Comparison of ENCODE assay signal across 18 cellular contexts in the genomic region with DNA sequence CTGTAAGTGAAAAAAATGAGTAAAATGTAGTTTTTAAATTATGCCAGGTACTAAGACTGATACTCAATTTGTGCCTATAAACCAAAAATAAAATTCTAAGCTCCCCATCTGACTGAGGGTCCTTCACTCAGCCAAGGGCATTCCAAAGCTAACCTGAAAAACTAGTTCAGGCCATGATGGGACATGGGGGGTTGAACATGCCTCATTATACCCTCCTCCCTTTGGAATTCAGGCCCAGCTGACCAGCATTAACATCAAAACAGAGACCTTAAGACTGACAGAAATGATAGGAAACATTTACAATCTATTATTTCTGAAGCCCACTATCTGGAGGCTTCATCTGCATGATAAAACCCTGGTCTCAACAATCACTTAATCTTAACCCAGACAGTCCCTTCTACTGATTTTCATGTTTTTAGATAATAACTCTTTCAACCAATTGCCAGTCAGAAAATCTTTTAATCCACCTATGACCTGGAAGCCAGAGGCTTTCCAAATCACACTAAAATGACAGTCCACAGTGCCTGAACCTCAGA.
A peak's percentile ranks its signal among the peaks of the same experiment; 100 is the strongest.
DNase-seq lines count a peak whose midpoint lies in the region; ATAC-seq and TF ChIP-seq lines count a peak whose summit lies in the region.
"Had no signal": no experiment of that assay in that cellular context is flagged by ENCODE, and none has a peak within 500 bp of the region (broad histone marks: within the 10 kb centered on the region; RNA-seq: fewer than 3 reads in every experiment).

No MANE protein-coding gene starts in this region.

- intact Hi-C loops in natural killer cell (cut with micrococcal nuclease) (no loop called here), left lung (cut with DNase I) (no loop called here), heart right ventricle (cut with DNase I) (no loop called here)
- intact Hi-C loops in activated CD8-positive, alpha-beta T cell treated with anti-CD3 and anti-CD28 coated beads for 36 hours (cut with micrococcal nuclease) = no loop called here

- H3K4me1 ChIP-seq in endodermal cell (ENCODE audit: control insufficient read depth, insufficient read depth, low read length) (no peaks in the 10 kb centered on the region), left lung (peaks cover 0 to 12% of the 10 kb centered on the region in 2 donors), heart right ventricle (peaks cover 0 to 34% (median 15%) of the 10 kb centered on the region in 9 donors)

- H3K9me3 ChIP-seq in endodermal cell (ENCODE audit: control insufficient read depth, low read length) (peaks cover 5% of the 10 kb centered on the region), left lung (no peaks in the 10 kb centered on the region), heart right ventricle (no peaks in the 10 kb centered on the region)

- TF ChIP-seq CTCF in natural killer cell (IDR thresholded peaks at IDR 0.05) (no peak), endodermal cell (conservative IDR thresholded peaks at IDR 0.05) (no peak), left lung (IDR thresholded peaks at IDR 0.05) (no peak), heart right ventricle (IDR thresholded peaks at IDR 0.05) (no peak)
- no peak for TF ChIP-seq CTCF in activated CD8-positive, alpha-beta T cell treated with anti-CD3 and anti-CD28 coated beads for 36 hours (IDR thresholded peaks at IDR 0.05)

- H3K4me3 Mint-ChIP-seq in natural killer cell = no peak overlapping the region
- H3K4me3 Mint-ChIP-seq in natural killer cell treated with Interleukin-12 subunit alpha and Interleukin-12 subunit beta and Interleukin-15 and Interleukin-18, amount 100 ng/mL, for 72 hours = no peak overlapping the region
- no peak overlapping the region for H3K4me3 Mint-ChIP-seq in endodermal cell
- H3K4me3 Mint-ChIP-seq in activated CD8-positive, alpha-beta T cell treated with anti-CD3 and anti-CD28 coated beads for 36 hours = no peak overlapping the region
- H3K4me3 Mint-ChIP-seq: CD14-positive monocyte, IgD-negative memory B cell had no signal

- H3K4me3 ChIP-seq in endodermal cell (ENCODE audit: low read length) (no peak overlapping the region), left lung (no peak overlapping the region), heart right ventricle (no peak overlapping the region)

- no peaks in the 10 kb centered on the region for H3K9me3 Mint-ChIP-seq in natural killer cell
- H3K9me3 Mint-ChIP-seq in natural killer cell treated with Interleukin-12 subunit alpha and Interleukin-12 subunit beta and Interleukin-15 and Interleukin-18, amount 100 ng/mL, for 72 hours = no peaks in the 10 kb centered on the region
- peaks cover 7% of the 10 kb centered on the region for H3K9me3 Mint-ChIP-seq in endodermal cell
- H3K9me3 Mint-ChIP-seq in activated CD8-positive, alpha-beta T cell treated with anti-CD3 and anti-CD28 coated beads for 36 hours = peaks cover 9% of the 10 kb centered on the region
- H3K9me3 Mint-ChIP-seq: IgD-negative memory B cell had no signal

- H3K4me1 Mint-ChIP-seq in natural killer cell (peaks cover 62 to 64% of the 10 kb centered on the region in 2 donors), endodermal cell (peaks cover 17% of the 10 kb centered on the region)
- H3K4me1 Mint-ChIP-seq in natural killer cell treated with Interleukin-12 subunit alpha and Interleukin-12 subunit beta and Interleukin-15 and Interleukin-18, amount 100 ng/mL, for 72 hours (ENCODE audit: low read depth in 2 of 2) = peaks cover 43% of the 10 kb centered on the region in 2 donors
- H3K4me1 Mint-ChIP-seq in activated CD8-positive, alpha-beta T cell treated with anti-CD3 and anti-CD28 coated beads for 36 hours (ENCODE audit: low read depth) = peaks cover 49% of the 10 kb centered on the region
- H3K4me1 Mint-ChIP-seq: IgD-negative memory B cell had no signal

- no peaks in the 10 kb centered on the region for H3K27me3 ChIP-seq in endodermal cell (ENCODE audit: control insufficient read depth, insufficient read depth, low read length, poor library complexity, severe bottlenecking)
- H3K27me3 ChIP-seq in left lung = no peaks in the 10 kb centered on the region
- H3K27me3 ChIP-seq in heart right ventricle = no peaks in the 10 kb centered on the region

- DNase-seq in natural killer cell (no peak), endodermal cell (no peak), left lung (no peak), cerebellar nuclear complex (lab: John Stamatoyannopoulos, UW) (no peak), heart right ventricle (no peak)
- no peak for DNase-seq in natural killer cell treated with Interleukin-12 subunit alpha and Interleukin-12 subunit beta and Interleukin-15 and Interleukin-18, amount 100 ng/mL, for 72 hours (ENCODE audit: low spot score)
- DNase-seq in activated CD8-positive, alpha-beta T cell treated with anti-CD3 and anti-CD28 coated beads for 36 hours = no peak
- DNase-seq: 8988T, DMS 273 treated with DMSO at 0.1 percent for 48 hours, DND-41, MM.1S, NCI-H1092 treated with DMSO at 0.1 percent for 48 hours, NCI-H146, NCI-H2081 treated with DMSO at 0.1 percent for 48 hours had no signal

- H3K27me3 Mint-ChIP-seq in natural killer cell (ENCODE audit: low read depth in 2 of 2) (no peaks in the 10 kb centered on the region), endodermal cell (ENCODE audit: insufficient read depth) (no peaks in the 10 kb centered on the region)
- no peaks in the 10 kb centered on the region for H3K27me3 Mint-ChIP-seq in natural killer cell treated with Interleukin-12 subunit alpha and Interleukin-12 subunit beta and Interleukin-15 and Interleukin-18, amount 100 ng/mL, for 72 hours
- no peaks in the 10 kb centered on the region for H3K27me3 Mint-ChIP-seq in activated CD8-positive, alpha-beta T cell treated with anti-CD3 and anti-CD28 coated beads for 36 hours
- H3K27me3 Mint-ChIP-seq: IgD-negative memory B cell had no signal

- POLR2A ChIA-PET in activated CD8-positive, alpha-beta T cell treated with anti-CD3 and anti-CD28 coated beads for 36 hours (lab: Charles Lee) = no interaction called here

- H3K36me3 ChIP-seq in endodermal cell (ENCODE audit: control insufficient read depth, insufficient read depth, low read length) (no peaks in the 10 kb centered on the region), left lung (no peaks in the 10 kb centered on the region), heart right ventricle (no peaks in the 10 kb centered on the region)

- CTCF ChIA-PET in activated CD8-positive, alpha-beta T cell treated with anti-CD3 and anti-CD28 coated beads for 36 hours (lab: Charles Lee) = no interaction called here

- no peak overlapping the region for H3K27ac ChIP-seq in endodermal cell (ENCODE audit: low read depth, low read length)
- H3K27ac ChIP-seq in left lung = no peak overlapping the region
- H3K27ac ChIP-seq in heart right ventricle = no peak overlapping the region

- H3K27ac Mint-ChIP-seq in natural killer cell = peak overlapping the region; percentile 74 to 96
- no peak overlapping the region for H3K27ac Mint-ChIP-seq in natural killer cell treated with Interleukin-12 subunit alpha and Interleukin-12 subunit beta and Interleukin-15 and Interleukin-18, amount 100 ng/mL, for 72 hours
- peak overlapping the region; percentile 62 for H3K27ac Mint-ChIP-seq in endodermal cell
- H3K27ac Mint-ChIP-seq in activated CD8-positive, alpha-beta T cell treated with anti-CD3 and anti-CD28 coated beads for 36 hours = no peak overlapping the region
- H3K27ac Mint-ChIP-seq: CD14-positive monocyte, IgD-negative memory B cell had no signal

- no peak overlapping the region for H3K9ac ChIP-seq in endodermal cell (ENCODE audit: extremely low read depth, low read length, poor library complexity, severe bottlenecking)

- H3K36me3 Mint-ChIP-seq in natural killer cell (no peaks in the 10 kb centered on the region), endodermal cell (ENCODE audit: low read depth) (peaks cover 31% of the 10 kb centered on the region)
- peaks cover 8% of the 10 kb centered on the region for H3K36me3 Mint-ChIP-seq in natural killer cell treated with Interleukin-12 subunit alpha and Interleukin-12 subunit beta and Interleukin-15 and Interleukin-18, amount 100 ng/mL, for 72 hours
- peaks cover 3% of the 10 kb centered on the region for H3K36me3 Mint-ChIP-seq in activated CD8-positive, alpha-beta T cell treated with anti-CD3 and anti-CD28 coated beads for 36 hours (ENCODE audit: low read depth)

- ATAC-seq in natural killer cell = no peak
- no peak for ATAC-seq in natural killer cell treated with Interleukin-12 subunit alpha and Interleukin-12 subunit beta and Interleukin-15 and Interleukin-18, amount 100 ng/mL, for 72 hours
- ATAC-seq in left lung = peak; percentile 21
- ATAC-seq in heart right ventricle = no peak
- no peak for ATAC-seq in activated CD8-positive, alpha-beta T cell treated with anti-CD3 and anti-CD28 coated beads for 36 hours
- no peak for ATAC-seq in GM21423 (IDR thresholded peaks at IDR 0.05; ENCODE audit: unreplicated experiment)
- ATAC-seq: Right ventricle myocardium inferior had no signal

Comparison
In these comparisons a context has a peak if more than half of its experiments do, and no peak if none do; other contexts are left out.
1. H3K27ac Mint-ChIP-seq: peak in natural killer cell (2 of 2) and endodermal cell (single experiment); none in natural killer cell treated with Interleukin-12 subunit alpha and Interleukin-12 subunit beta and Interleukin-15 and Interleukin-18, amount 100 ng/mL, for 72 hours (0 of 2) and activated CD8-positive, alpha-beta T cell treated with anti-CD3 and anti-CD28 coated beads for 36 hours (single experiment).